Comparison of ENCODE assay signal across 22 cellular contexts in the genomic region with DNA sequence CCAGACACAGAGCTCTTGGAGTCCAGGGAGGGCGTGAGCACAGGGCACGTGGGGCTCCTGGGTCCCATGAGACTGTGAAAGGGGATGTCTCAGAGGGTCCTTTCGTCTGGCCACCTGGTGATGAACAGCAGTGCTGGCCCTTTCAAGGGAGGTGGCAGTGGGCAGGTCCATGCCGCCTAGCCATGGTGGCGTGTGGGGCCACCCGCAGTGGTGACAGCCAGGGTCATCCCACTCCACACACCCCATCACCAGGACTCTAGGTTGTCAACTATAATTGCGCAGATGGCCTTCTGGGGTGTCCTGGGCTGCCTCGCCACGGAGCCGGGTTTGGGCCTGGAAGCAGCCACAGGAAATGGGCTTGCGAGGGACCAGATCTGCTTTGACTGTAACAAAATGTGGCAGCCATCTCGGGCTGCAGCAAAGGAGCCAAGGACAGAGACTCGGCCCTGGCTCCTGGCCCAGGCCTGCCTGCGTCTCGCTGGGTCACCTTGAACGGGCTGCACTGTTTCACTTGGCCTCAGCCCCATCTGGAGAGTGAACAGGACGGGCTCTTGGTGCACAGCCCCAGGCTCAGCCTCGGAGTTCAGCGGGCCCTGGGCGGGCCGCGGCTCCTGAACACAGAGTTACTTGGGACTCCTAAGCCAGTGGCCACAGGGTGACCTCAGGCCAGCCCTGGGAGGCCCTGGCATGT.
A peak's percentile ranks its signal among the peaks of the same experiment; 100 is the strongest.
DNase-seq lines count a peak whose midpoint lies in the region; ATAC-seq, FAIRE-seq and TF ChIP-seq lines count a peak whose summit lies in the region.
"Had no signal": no experiment of that assay in that cellular context is flagged by ENCODE, and none has a peak within 500 bp of the region (broad histone marks: within the 10 kb centered on the region; RNA-seq: fewer than 3 reads in every experiment).

No MANE protein-coding gene starts in this region.

- ATAC-seq in HG02642 (IDR thresholded peaks at IDR 0.05; ENCODE audit: poor library complexity, unreplicated experiment) (no peak), HG03469 (IDR thresholded peaks at IDR 0.05; ENCODE audit: unreplicated experiment) (no peak)
- ATAC-seq: activated CD8-positive, alpha-beta T cell treated with anti-CD3 and anti-CD28 coated beads for 36 hours; activated T-cell treated with anti-CD3 and anti-CD28 coated beads, Interleukin-2, amount 50 U/mL, for 4 hours had no signal

- no peaks in the 10 kb centered on the region for H3K4me1 Mint-ChIP-seq in IgD-negative memory B cell
- H3K4me1 Mint-ChIP-seq: nephron had no signal

- intact Hi-C loops in kidney (cut with DNase I) (no loop called here), stomach (cut with DNase I; ENCODE audit: low total_unique reads) (no loop called here)

- H3K9me3 Mint-ChIP-seq in IgD-negative memory B cell = peaks cover 0 to 3% (median 0%) of the 10 kb centered on the region in 3 donors
- H3K9me3 Mint-ChIP-seq: activated T-cell treated with anti-CD3 and anti-CD28 coated beads, Interleukin-2, amount 50 U/mL, for 4 hours; nephron had no signal

- peaks cover 0 to 63% (median 5%) of the 10 kb centered on the region in 3 donors for H3K27me3 ChIP-seq in stomach
- H3K27me3 ChIP-seq: thyroid gland had no signal

- TF ChIP-seq POLR2A in stomach (IDR thresholded peaks at IDR 0.05) = no peak

- H3K36me3 ChIP-seq in kidney (ENCODE audit: control insufficient read depth in 1 of 2, insufficient read depth in 2 of 2, low read length in 2 of 2) (no peaks in the 10 kb centered on the region), stomach (no peaks in the 10 kb centered on the region)
- H3K36me3 ChIP-seq: breast epithelium, prostate gland, thyroid gland had no signal

- H3K27ac ChIP-seq in coronary artery (no peak overlapping the region), kidney (ENCODE audit: low read depth in 2 of 2, low read length in 2 of 2) (no peak overlapping the region), stomach (no peak overlapping the region)
- H3K27ac ChIP-seq: breast epithelium, prostate gland, thyroid gland had no signal

- TF ChIP-seq EP300 in stomach (IDR thresholded peaks at IDR 0.05) = no peak

- no peaks in the 10 kb centered on the region for H3K36me3 Mint-ChIP-seq in IgD-negative memory B cell
- H3K36me3 Mint-ChIP-seq: activated naive CD8-positive, alpha-beta T cell had no signal

- no peak overlapping the region for H3K4me3 Mint-ChIP-seq in IgD-negative memory B cell
- H3K4me3 Mint-ChIP-seq: activated CD8-positive, alpha-beta T cell treated with anti-CD3 and anti-CD28 coated beads for 36 hours; activated naive CD8-positive, alpha-beta T cell; activated T-cell treated with anti-CD3 and anti-CD28 coated beads, Interleukin-2, amount 50 U/mL, for 4 hours; nephron had no signal

- no peak for TF ChIP-seq CTCF in coronary artery (IDR thresholded peaks at IDR 0.05)
- no peak for TF ChIP-seq CTCF in kidney (IDR thresholded peaks at IDR 0.05; ENCODE audit: borderline replicate concordance, extremely low read depth, insufficient read depth)
- TF ChIP-seq CTCF in stomach (IDR thresholded peaks at IDR 0.05) = no peak

- no peaks in the 10 kb centered on the region for H3K4me1 ChIP-seq in kidney (ENCODE audit: control insufficient read depth in 1 of 2, insufficient read depth in 1 of 2, low read depth in 1 of 2, low read length in 2 of 2)
- H3K4me1 ChIP-seq in stomach = no peaks in the 10 kb centered on the region
- H3K4me1 ChIP-seq: breast epithelium, prostate gland, thyroid gland had no signal

- WGBS in stomach, 5 donors = 78 to 86% (median 83%) methylated on average over 9 to 22 of the region's 22 CpGs

- no peak overlapping the region for H3K9ac ChIP-seq in kidney (ENCODE audit: low read length in 2 of 2)
- H3K9ac ChIP-seq: SK-N-SH had no signal

- H3K27ac Mint-ChIP-seq in IgD-negative memory B cell = peak overlapping the region in 2 of 3 donors; percentile 39 to 62
- H3K27ac Mint-ChIP-seq: activated CD8-positive, alpha-beta T cell treated with anti-CD3 and anti-CD28 coated beads for 36 hours; activated naive CD8-positive, alpha-beta T cell; nephron had no signal

- H3K27me3 Mint-ChIP-seq in IgD-negative memory B cell = peaks cover 7% of the 10 kb centered on the region

- FAIRE-seq in kidney (lab: Jason Lieb, UNC) = no peak
- FAIRE-seq: HTR-8/SVneo had no signal

- H3K9me3 ChIP-seq in kidney (ENCODE audit: control insufficient read depth in 1 of 2, low read length in 2 of 2) (no peaks in the 10 kb centered on the region), stomach (no peaks in the 10 kb centered on the region)
- H3K9me3 ChIP-seq: breast epithelium, prostate gland, SK-N-SH, thyroid gland had no signal

- DNase-seq in coronary artery (ENCODE audit: low spot score) (peak; percentile 59), kidney (peak; percentile 52), stomach (peak; percentile 37), DMS 273 (lab: John Stamatoyannopoulos, UW; ENCODE audit: unreplicated experiment) (no peak), SKM-1 treated with dmso at 0.1 percent for 144 hours (lab: John Stamatoyannopoulos, UW; ENCODE audit: unreplicated experiment) (no peak)
- DNase-seq: activated CD4-positive, CD25-positive, alpha-beta regulatory T cell; activated CD8-positive, alpha-beta T cell treated with anti-CD3 and anti-CD28 coated beads for 36 hours; activated T-cell treated with anti-CD3 and anti-CD28 coated beads, Interleukin-2, amount 50 U/mL, for 4 hours; effector memory CD4-positive, alpha-beta T cell; Karpas-422; NCI-H1092; NCI-H2081; SK-N-SH; thyroid gland had no signal

- no peak overlapping the region for H3K4me3 ChIP-seq in coronary artery
- H3K4me3 ChIP-seq in kidney (ENCODE audit: low read length in 2 of 2) = no peak overlapping the region
- H3K4me3 ChIP-seq in stomach = no peak overlapping the region
- H3K4me3 ChIP-seq: breast epithelium, prostate gland, thyroid gland had no signal

Comparison
In these comparisons a context has a peak if more than half of its experiments do, and no peak if none do; other contexts are left out.
1. DNase-seq: peak in coronary artery (single experiment), kidney (single experiment) and stomach (single experiment); none in DMS 273 (single experiment) and SKM-1 treated with dmso at 0.1 percent for 144 hours (single experiment).